Comparison of ENCODE assay signal across 12 cellular contexts in genomic region chr17:38572292-38572664, GRCh38. TPM values are rescaled to one million over a fixed set of nuclear protein-coding genes. Genes with fewer than 3 reads are reported as not detected.
A peak's percentile ranks its signal among the peaks of the same experiment; 100 is the strongest.
DNase-seq lines count a peak whose midpoint lies in the region; ATAC-seq and TF ChIP-seq lines count a peak whose summit lies in the region.
"Had no signal": no experiment of that assay in that cellular context is flagged by ENCODE, and none has a peak within 500 bp of the region (broad histone marks: within the 10 kb centered on the region; RNA-seq: fewer than 3 reads in every experiment).

No MANE protein-coding gene starts in this region.

- H3K4me1 Mint-ChIP-seq in mesothelial cell of epicardium (peaks cover 9% of the 10 kb centered on the region), type B pancreatic cell (ENCODE audit: unreplicated experiment) (peaks cover 14% of the 10 kb centered on the region)
- H3K4me1 Mint-ChIP-seq: activated T-helper 17 cell treated with anti-CD3 and anti-CD28 coated beads, Interleukin-2, amount 50 U/mL, for 72 hours had no signal

- H3K36me3 ChIP-seq in cardiac muscle cell = no peaks in the 10 kb centered on the region

- intact Hi-C loops in left cardiac atrium (cut with DNase I) = no loop called here

- no peak overlapping the region for H3K27ac ChIP-seq in cardiac muscle cell
- H3K27ac ChIP-seq in angular gyrus (ENCODE audit: low read depth, low read length) = peak overlapping the region; percentile 95

- no peak for TF ChIP-seq CTCF in cardiac muscle cell (IDR thresholded peaks at IDR 0.05; ENCODE audit: low read depth, low read length)
- TF ChIP-seq CTCF in mesothelial cell of epicardium (IDR thresholded peaks at IDR 0.05; ENCODE audit: unreplicated experiment) = no peak
- no peak for TF ChIP-seq CTCF in type B pancreatic cell (conservative IDR thresholded peaks at IDR 0.05)

- H3K4me3 Mint-ChIP-seq in mesothelial cell of epicardium (peak overlapping the region; percentile 63), type B pancreatic cell (peak overlapping the region; percentile 79)
- H3K4me3 Mint-ChIP-seq: HFFc6 had no signal

- peaks cover 72% of the 10 kb centered on the region for H3K27me3 Mint-ChIP-seq in mesothelial cell of epicardium (ENCODE audit: low read depth)
- H3K27me3 Mint-ChIP-seq in type B pancreatic cell = peaks cover 86% of the 10 kb centered on the region

- peak overlapping the region; percentile 57 for H3K4me3 ChIP-seq in cardiac muscle cell

- H3K4me1 ChIP-seq in cardiac muscle cell (ENCODE audit: low read depth) = peaks cover 9% of the 10 kb centered on the region

- peaks cover 65% of the 10 kb centered on the region for H3K27me3 ChIP-seq in cardiac muscle cell

- DNase-seq in cardiac muscle cell (ENCODE audit: low read depth in 1 of 2, low spot score in 1 of 2) = no peak
- no peak for DNase-seq in left cardiac atrium
- no peak for DNase-seq in mesothelial cell of epicardium (ENCODE audit: low spot score in 2 of 2, unreplicated experiment in 2 of 2)
- DNase-seq in type B pancreatic cell (ENCODE audit: extremely low spot score, unreplicated experiment) = no peak
- DNase-seq in activated gamma-delta T cell treated with Interleukin-2 at 50 U/mL for 16 hours = no peak
- DNase-seq in HCEC 1CT = no peak
- no peak for DNase-seq in NCI-H1092 treated with DMSO at 0.1 percent for 48 hours (lab: John Stamatoyannopoulos, UW)
- DNase-seq: cortex of kidney; HFFc6; stimulated activated naive CD4-positive, alpha-beta T cell treated with Interleukin-2 at 50 U/mL for 16 hours had no signal

- H3K36me3 Mint-ChIP-seq in mesothelial cell of epicardium (no peaks in the 10 kb centered on the region), type B pancreatic cell (no peaks in the 10 kb centered on the region)

- H3K9me3 ChIP-seq in cardiac muscle cell (ENCODE audit: low read depth) = no peaks in the 10 kb centered on the region

- ATAC-seq in left cardiac atrium = no peak
- ATAC-seq: activated T-helper 17 cell treated with anti-CD3 and anti-CD28 coated beads, Interleukin-2, amount 50 U/mL, for 72 hours had no signal

- H3K27ac Mint-ChIP-seq in mesothelial cell of epicardium (no peak overlapping the region), type B pancreatic cell (no peak overlapping the region)
- H3K27ac Mint-ChIP-seq: activated T-helper 17 cell treated with anti-CD3 and anti-CD28 coated beads, Interleukin-2, amount 50 U/mL, for 72 hours; HFFc6 had no signal

- H3K9me3 Mint-ChIP-seq in mesothelial cell of epicardium = no peaks in the 10 kb centered on the region
- H3K9me3 Mint-ChIP-seq in type B pancreatic cell = no peaks in the 10 kb centered on the region
- H3K9me3 Mint-ChIP-seq: activated T-helper 17 cell treated with anti-CD3 and anti-CD28 coated beads, Interleukin-2, amount 50 U/mL, for 72 hours; HFFc6 had no signal

RNA-seq across cellular contexts. Expression of gene SRCIN1, which starts 33.5 kb away (rescaled TPM):
- total RNA-seq in cardiac muscle cell (5.2 and 10.8 TPM in 2 replicates), left cardiac atrium (1 to 10 TPM; 1.4 to 3.0 TPM), mesothelial cell of epicardium (19.4 to 21.4 TPM (median 20.8 TPM) in 3 replicates), type B pancreatic cell (ENCODE audit: low replicate concordance) (8.3 and 11.9 TPM in 2 replicates)
- 2.3 and 4.6 TPM in 2 replicates for polyA plus RNA-seq in cardiac muscle cell
- total RNA-seq: HFFc6 had no signal
